In genomic region chr6:158972241-158973233, GRCh38 we compare ENCODE assay signal across 8 cellular contexts. TPM values are rescaled to one million over a fixed set of nuclear protein-coding genes. Genes with fewer than 3 reads are reported as not detected.
DNase-seq lines count a peak whose midpoint lies in the region; ATAC-seq, FAIRE-seq and TF ChIP-seq lines count a peak whose summit lies in the region.

No MANE protein-coding gene starts in this region.

- H3K4me3 ChIP-seq in Jurkat, Clone E6-1 (ENCODE audit: low read length): no peak overlapping the region

- ATAC-seq in GM18870 (IDR thresholded peaks at IDR 0.05; ENCODE audit: unreplicated experiment) (no peak), HG02852 (IDR thresholded peaks at IDR 0.05; ENCODE audit: unreplicated experiment) (no peak), GM18520 (IDR thresholded peaks at IDR 0.05; ENCODE audit: unreplicated experiment) (no peak)

- FAIRE-seq in RCC 7860 (lab: Jason Lieb, UNC): peak; percentile 90

- H3K4me1 Mint-ChIP-seq in endothelial cell (ENCODE audit: unreplicated experiment): no peaks in the 10 kb centered on the region

- TF ChIP-seq CTCF in endothelial cell (IDR thresholded peaks at IDR 0.05; ENCODE audit: unreplicated experiment): peak; percentile 84

- no peak overlapping the region for H3K27ac Mint-ChIP-seq in endothelial cell (ENCODE audit: unreplicated experiment)

- no peaks in the 10 kb centered on the region for H3K27me3 Mint-ChIP-seq in endothelial cell (ENCODE audit: unreplicated experiment)

- peak; percentile 68 for DNase-seq in DMS153 treated with DMSO at 0.1 percent for 48 hours (lab: John Stamatoyannopoulos, UW; ENCODE audit: unreplicated experiment)
- DNase-seq in Jurkat, Clone E6-1 (ENCODE audit: low read depth, low spot score): peak; percentile 59
- DNase-seq in RCC 7860 (ENCODE audit: low spot score): peak; percentile 50
- no peak for DNase-seq in endothelial cell (ENCODE audit: low spot score)
- peak; percentile 31 for DNase-seq in midbrain (lab: John Stamatoyannopoulos, UW)

- no peak overlapping the region for H3K4me3 Mint-ChIP-seq in endothelial cell (ENCODE audit: unreplicated experiment)

- H3K36me3 Mint-ChIP-seq in endothelial cell (ENCODE audit: low read depth, unreplicated experiment): peaks cover 8% of the 10 kb centered on the region

- peaks cover 8% of the 10 kb centered on the region for H3K9me3 Mint-ChIP-seq in endothelial cell (ENCODE audit: unreplicated experiment)

RNA-seq across cellular contexts. Expression of gene RSPH3, which starts 27.5 kb away (rescaled TPM):
- polyA plus RNA-seq in Jurkat, Clone E6-1 (2012; ENCODE audit: insufficient read depth, insufficient read length): 1.9 TPM
- total RNA-seq in endothelial cell (ENCODE audit: unreplicated experiment): 4.4 TPM
